Comparison of ENCODE assay signal across 16 cellular contexts in the genomic region with DNA sequence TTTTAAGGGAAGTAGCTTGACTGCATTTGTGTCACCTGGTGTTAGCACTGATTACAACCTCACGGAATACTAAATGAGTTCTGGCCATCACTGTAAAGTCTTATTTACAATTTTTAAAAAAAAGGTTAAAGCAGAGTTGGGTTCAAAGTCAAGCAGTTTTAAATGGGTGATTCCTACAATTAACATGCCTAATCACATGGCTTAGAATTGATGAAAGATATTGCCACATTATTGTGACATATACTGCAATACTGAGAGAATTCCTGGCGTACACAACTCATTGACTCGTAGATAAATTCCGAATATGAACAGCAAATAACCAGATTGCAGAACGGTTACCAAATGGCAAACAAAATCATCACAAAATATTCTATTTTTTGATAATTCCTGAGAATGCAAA. TPM values are rescaled to one million over a fixed set of nuclear protein-coding genes. Genes with fewer than 3 reads are reported as not detected.
A peak's percentile ranks its signal among the peaks of the same experiment; 100 is the strongest.
DNase-seq lines count a peak whose midpoint lies in the region; ATAC-seq, FAIRE-seq and TF ChIP-seq lines count a peak whose summit lies in the region.
"Had no signal": no experiment of that assay in that cellular context is flagged by ENCODE, and none has a peak within 500 bp of the region (broad histone marks: within the 10 kb centered on the region; RNA-seq: fewer than 3 reads in every experiment).

No MANE protein-coding gene starts in this region.

- H3K4me3 ChIP-seq in SK-N-MC (0 out of 2 replicates have a peak overlapping the region, but pooled peaks have one; percentile 11), choroid plexus epithelial cell (ENCODE audit: low read depth, low read length) (no peak overlapping the region), gastrocnemius medialis (no peak overlapping the region)
- H3K4me3 ChIP-seq: HAP-1, Peyer's patch had no signal

- TF ChIP-seq POLR2A in gastrocnemius medialis (IDR thresholded peaks at IDR 0.05), result no peak

- peak; percentile 28 to 36 for ATAC-seq in gastrocnemius medialis
- ATAC-seq in GM21526 (IDR thresholded peaks at IDR 0.05; ENCODE audit: low FRiP score, unreplicated experiment), result no peak
- no peak for ATAC-seq in GM19324 (IDR thresholded peaks at IDR 0.05; ENCODE audit: low FRiP score, unreplicated experiment)

- FAIRE-seq in islet of Langerhans (lab: Jason Lieb, UNC), result peak; percentile 17

- peak overlapping the region; percentile 15 for H3K27ac ChIP-seq in SK-N-MC
- peak overlapping the region in 3 of 4 donors; percentile 22 to 60 (median 37) for H3K27ac ChIP-seq in gastrocnemius medialis
- H3K27ac ChIP-seq: Peyer's patch had no signal

- TF ChIP-seq CTCF in choroid plexus epithelial cell (conservative IDR thresholded peaks at IDR 0.05; ENCODE audit: low read depth, low read length) (no peak), gastrocnemius medialis (IDR thresholded peaks at IDR 0.05 in 4 of 5, conservative IDR thresholded peaks at IDR 0.05 in 1 of 5) (no peak)

- no peak overlapping the region for H3K9ac ChIP-seq in SK-N-MC (ENCODE audit: insufficient read length)

- H3K36me3 ChIP-seq in SK-N-MC (ENCODE audit: insufficient read depth, low read length) (peaks cover 3% of the 10 kb centered on the region; the same call in 1 of the 2 replicates), gastrocnemius medialis (no peaks in the 10 kb centered on the region)
- H3K36me3 ChIP-seq: HAP-1, Peyer's patch had no signal

- in situ Hi-C loops in gastrocnemius medialis (cut with MboI; ENCODE audit: low sequenced_read_pairs in 4 of 4), result no loop called here

- no peaks in the 10 kb centered on the region for H3K9me3 ChIP-seq in SK-N-MC (ENCODE audit: low read depth, low read length)
- H3K9me3 ChIP-seq in gastrocnemius medialis, result no peaks in the 10 kb centered on the region
- H3K9me3 ChIP-seq: HAP-1, Peyer's patch had no signal

- peaks cover 76 to 78% of the 10 kb centered on the region in 2 donors for H3K4me1 ChIP-seq in gastrocnemius medialis
- H3K4me1 ChIP-seq: HAP-1 had no signal

- intact Hi-C loops in gastrocnemius medialis (cut with DNase I; ENCODE audit: low total_unique reads), result no loop called here

- DNase-seq in SK-N-MC (ENCODE audit: low read depth, low spot score), result no peak
- peak; percentile 34 for DNase-seq in choroid plexus epithelial cell (ENCODE audit: low read depth)
- no peak for DNase-seq in gastrocnemius medialis
- DNase-seq in superior temporal gyrus (ENCODE audit: extremely low spot score), result no peak
- DNase-seq: Calu3; CD4-positive, alpha-beta memory T cell; DMS53; NCI-H1417 treated with DMSO at 0.1 percent for 48 hours; NCI-H1930; NCI-H510A; Peyer's patch; Right ventricle myocardium superior had no signal

- no peaks in the 10 kb centered on the region for H3K27me3 ChIP-seq in gastrocnemius medialis
- H3K27me3 ChIP-seq: Peyer's patch had no signal

RNA-seq across cellular contexts. Expression of a gene that starts 34.2 kb away (rescaled TPM):
- 10 to 100 TPM; 42.0 to 85.4 (median 70.7) TPM for total RNA-seq in gastrocnemius medialis

Comparison
In these comparisons a context has a peak if more than half of its experiments do, and no peak if none do; other contexts are left out.
1. ATAC-seq: peak in gastrocnemius medialis (2 of 2); none in GM21526 (single experiment) and GM19324 (single experiment).